8 cellular contexts compared by ENCODE assay signal in the genomic region with DNA sequence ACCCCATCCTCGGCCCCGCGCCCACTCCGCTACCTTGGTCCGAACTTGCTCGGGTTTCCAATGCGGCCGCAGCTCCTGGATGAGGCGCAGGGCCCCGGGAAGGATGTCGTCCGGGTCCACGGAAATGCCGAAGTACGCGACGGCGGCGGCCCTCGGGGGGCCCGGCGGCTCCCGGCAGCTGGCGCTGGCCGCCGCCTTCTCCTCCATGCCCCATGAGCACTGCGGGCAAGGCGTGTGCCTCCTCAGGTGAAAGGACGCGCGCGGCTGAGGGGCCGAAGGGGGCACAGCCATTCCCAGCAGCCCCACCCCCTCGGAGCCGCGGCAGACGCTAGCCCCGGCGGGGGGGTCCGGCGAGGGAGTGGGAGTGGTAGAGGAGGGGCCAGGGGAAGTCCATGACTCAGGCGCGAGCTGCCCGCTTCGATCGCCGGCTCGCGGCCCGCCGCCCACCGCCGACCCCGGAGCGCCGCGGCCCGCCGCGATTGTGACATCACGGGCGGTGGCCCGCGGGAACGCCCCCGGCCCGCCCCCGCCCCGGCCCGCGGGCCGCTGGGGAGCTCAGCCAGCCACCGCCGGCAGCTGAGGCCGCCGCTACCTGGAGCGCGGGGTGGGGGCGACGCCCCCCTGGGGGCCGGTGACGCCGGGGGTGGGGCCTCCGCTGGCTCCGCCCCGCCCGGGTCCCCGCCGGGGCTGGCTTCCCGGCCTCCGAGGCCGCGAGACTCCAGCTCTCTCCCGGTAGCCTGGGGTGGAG. TPM values are rescaled to one million over a fixed set of nuclear protein-coding genes. Genes with fewer than 3 reads are reported as not detected.
DNase-seq lines count a peak whose midpoint lies in the region; ATAC-seq and TF ChIP-seq lines count a peak whose summit lies in the region.

A gene with protein sequence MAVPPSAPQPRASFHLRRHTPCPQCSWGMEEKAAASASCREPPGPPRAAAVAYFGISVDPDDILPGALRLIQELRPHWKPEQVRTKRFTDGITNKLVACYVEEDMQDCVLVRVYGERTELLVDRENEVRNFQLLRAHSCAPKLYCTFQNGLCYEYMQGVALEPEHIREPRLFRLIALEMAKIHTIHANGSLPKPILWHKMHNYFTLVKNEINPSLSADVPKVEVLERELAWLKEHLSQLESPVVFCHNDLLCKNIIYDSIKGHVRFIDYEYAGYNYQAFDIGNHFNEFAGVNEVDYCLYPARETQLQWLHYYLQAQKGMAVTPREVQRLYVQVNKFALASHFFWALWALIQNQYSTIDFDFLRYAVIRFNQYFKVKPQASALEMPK (minus strand): TSS at position 483 of the 748 bp plus-strand sequence. CDS start 192 bp downstream, at position 291.

- H2AFZ ChIP-seq in smooth muscle cell (ENCODE audit: low read depth): peak within 1 kb of the TSS; percentile 84

- ATAC-seq in HG02938 (IDR thresholded peaks at IDR 0.05; ENCODE audit: unreplicated experiment) (no peak), HG03354 (IDR thresholded peaks at IDR 0.05; ENCODE audit: poor library complexity, severe bottlenecking, unreplicated experiment) (no peak)

- peak within 1 kb of the TSS; percentile 69 to 83 (median 77) for H3K4me3 Mint-ChIP-seq in immature natural killer cell

- peak within 1 kb of the TSS; percentile 63 to 85 (median 76) for H3K4me3 ChIP-seq in BLaER1 treated with 17β-estradiol and CSF1 and Interleukin-3, amounts not matched to agents 10 nM and 100 nM
- peak within 1 kb of the TSS; percentile 55 for H3K4me3 ChIP-seq in Jurkat, Clone E6-1 (ENCODE audit: low read length)
- H3K4me3 ChIP-seq in smooth muscle cell: peak within 1 kb of the TSS; percentile 63

- H3K9me3 ChIP-seq in BLaER1 treated with 17β-estradiol and CSF1 and Interleukin-3, amounts not matched to agents 10 nM and 100 nM (replicated peaks in 1 of 11): no peaks in the 10 kb centered on the region
- H3K9me3 ChIP-seq in smooth muscle cell (replicated peaks; ENCODE audit: low read depth): no peaks in the 10 kb centered on the region

- peaks cover 0 to 21% (median 6%) of the 10 kb centered on the region in 11 experiments; a peak in 13 of 22 replicates for H3K27me3 ChIP-seq in BLaER1 treated with 17β-estradiol and CSF1 and Interleukin-3, amounts not matched to agents 10 nM and 100 nM
- H3K27me3 ChIP-seq in smooth muscle cell (ENCODE audit: low read depth): no peaks in the 10 kb centered on the region

- H3K4me1 Mint-ChIP-seq in immature natural killer cell: peaks cover 0 to 10% of the 10 kb centered on the region in 2 donors

- peak within 1 kb of the TSS in 3 of 6 donors; percentile 34 to 61 (median 48) for H3K27ac Mint-ChIP-seq in immature natural killer cell

- peaks cover 0 to 10% (median 0%) of the 10 kb centered on the region in 11 experiments; a peak in 2 of 22 replicates for H4K20me1 ChIP-seq in BLaER1 treated with 17β-estradiol and CSF1 and Interleukin-3, amounts not matched to agents 10 nM and 100 nM
- H4K20me1 ChIP-seq in smooth muscle cell (ENCODE audit: low read depth): no peaks in the 10 kb centered on the region

- peak within 1 kb of the TSS; percentile 71 to 85 (median 79) for H3K9ac ChIP-seq in BLaER1 treated with 17β-estradiol and CSF1 and Interleukin-3, amounts not matched to agents 10 nM and 100 nM
- H3K9ac ChIP-seq in smooth muscle cell (ENCODE audit: low read depth): peak within 1 kb of the TSS; percentile 64

- peak within 1 kb of the TSS; percentile 89 to 99 (median 95) for H3K4me2 ChIP-seq in BLaER1 treated with 17β-estradiol and CSF1 and Interleukin-3, amounts not matched to agents 10 nM and 100 nM
- peak within 1 kb of the TSS; percentile 96 for H3K4me2 ChIP-seq in smooth muscle cell

- H3K4me1 ChIP-seq in BLaER1 treated with 17β-estradiol and CSF1 and Interleukin-3, amounts not matched to agents 10 nM and 100 nM: peaks cover 10 to 18% (median 15%) of the 10 kb centered on the region in 10 experiments; a peak in 19 of 20 replicates
- H3K4me1 ChIP-seq in smooth muscle cell (ENCODE audit: low read depth): no peaks in the 10 kb centered on the region

- WGBS in smooth muscle cell (ENCODE audit: low lambda C conversion rate): under 1% methylated on average over 49 of the region's 94 CpGs

- no peaks in the 10 kb centered on the region for H3K36me3 ChIP-seq in BLaER1 treated with 17β-estradiol and CSF1 and Interleukin-3, amounts not matched to agents 10 nM and 100 nM
- H3K36me3 ChIP-seq in smooth muscle cell (ENCODE audit: low read depth): no peaks in the 10 kb centered on the region

- H3K36me3 Mint-ChIP-seq in immature natural killer cell: no peaks in the 10 kb centered on the region

- peak; percentile 35 for DNase-seq in Jurkat, Clone E6-1 (ENCODE audit: low read depth, low spot score)
- DNase-seq in T1000 (lab: John Stamatoyannopoulos, UW): peak; percentile 70
- DNase-seq in T47D (ENCODE audit: low read depth in 1 of 2, low spot score in 1 of 2): peak; percentile 78 to 89
- DNase-seq in immature natural killer cell: peak; percentile 60 to 66 (median 61)
- peak; percentile 59 for DNase-seq in smooth muscle cell (lab: John Stamatoyannopoulos, UW; ENCODE audit: unreplicated experiment)

- H3K79me2 ChIP-seq in smooth muscle cell (ENCODE audit: low read depth): no peaks in the 10 kb centered on the region

- no peaks in the 10 kb centered on the region for H3F3A ChIP-seq in smooth muscle cell (ENCODE audit: low read depth)

- in situ Hi-C loops in T47D (cut with HindIII; ENCODE audit: low pct_unique_long_range_greater_than_20kb, low sequenced_read_pairs): no loop called here

- peaks cover 1 to 6% (median 3%) of the 10 kb centered on the region in 3 donors for H3K27me3 Mint-ChIP-seq in immature natural killer cell (ENCODE audit: low read depth in 3 of 3)

- H3K27ac ChIP-seq in BLaER1 treated with 17β-estradiol and CSF1 and Interleukin-3, amounts not matched to agents 10 nM and 100 nM: peak within 1 kb of the TSS; percentile 16 to 80 (median 65); a peak in 21 of 22 replicates
- no peak within 1 kb of the TSS for H3K27ac ChIP-seq in smooth muscle cell (ENCODE audit: low read depth)

- H3K9me3 Mint-ChIP-seq in immature natural killer cell: no peaks in the 10 kb centered on the region

- TF ChIP-seq CTCF in smooth muscle cell (IDR thresholded peaks at IDR 0.05; ENCODE audit: borderline replicate concordance, insufficient read depth, poor library complexity, severe bottlenecking): no peak

RNA-seq across cellular contexts. Expression of the gene that starts here (rescaled TPM):
- 14.3 TPM for polyA plus RNA-seq in Jurkat, Clone E6-1 (2012; ENCODE audit: insufficient read depth, insufficient read length)
- 1 to 10 TPM; 1.4 to 4.8 (median 3.7) TPM for polyA plus RNA-seq in immature natural killer cell
- 3.7 and 21.4 TPM in 2 replicates for total RNA-seq in smooth muscle cell
- polyA plus RNA-seq in smooth muscle cell: 8.9 and 17.3 TPM in 2 replicates
